In genomic region chr3:45597581-45597980, GRCh38 we compare ENCODE assay signal across 10 cellular contexts.
DNase-seq lines count a peak whose midpoint lies in the region; ATAC-seq, FAIRE-seq and TF ChIP-seq lines count a peak whose summit lies in the region.
"Had no signal": no experiment of that assay in that cellular context is flagged by ENCODE, and none has a peak within 500 bp of the region (broad histone marks: within the 10 kb centered on the region; RNA-seq: fewer than 3 reads in every experiment).

No MANE protein-coding gene starts in this region.

- H3K27ac ChIP-seq in mucosa of rectum (ENCODE audit: low read depth in 2 of 2, low read length in 2 of 2), result peak overlapping the region in 1 of 2 donors; percentile 2

- FAIRE-seq in D721Med (lab: Jason Lieb, UNC), result no peak

- no peak for TF ChIP-seq POLR2A in erythroblast (IDR thresholded peaks at IDR 0.05; ENCODE audit: low read length)

- H3K4me3 ChIP-seq in mucosa of rectum (ENCODE audit: low read length in 2 of 2), result peak overlapping the region; percentile 26 to 88

- H3K36me3 Mint-ChIP-seq in stimulated activated naive CD8-positive, alpha-beta T cell treated with anti-CD3 and anti-CD28 coated beads, Interleukin-15, Interleukin-2, amounts not matched to agents 100 ng/mL and 50 ng/mL, for 24 hours (ENCODE audit: low read depth), result peaks cover 26% of the 10 kb centered on the region
- peaks cover 33% of the 10 kb centered on the region for H3K36me3 Mint-ChIP-seq in activated naive CD8-positive, alpha-beta T cell treated with anti-CD3 and anti-CD28 coated beads, Interleukin-2, amount 50 U/mL, for 24 hours (ENCODE audit: low read depth)

- peaks cover 60 to 62% of the 10 kb centered on the region in 2 donors for H3K4me1 ChIP-seq in mucosa of rectum (ENCODE audit: control insufficient read depth in 2 of 2, insufficient read depth in 2 of 2, low read length in 2 of 2)

- H3K4me3 Mint-ChIP-seq in stimulated activated naive CD8-positive, alpha-beta T cell treated with anti-CD3 and anti-CD28 coated beads, Interleukin-15, Interleukin-2, amounts not matched to agents 100 ng/mL and 50 ng/mL, for 24 hours, result peak overlapping the region; percentile 85
- H3K4me3 Mint-ChIP-seq in activated naive CD8-positive, alpha-beta T cell treated with anti-CD3 and anti-CD28 coated beads, Interleukin-2, amount 50 U/mL, for 24 hours, result peak overlapping the region; percentile 88

- no peaks in the 10 kb centered on the region for H3K9me3 ChIP-seq in mucosa of rectum (ENCODE audit: control insufficient read depth in 2 of 2, low read length in 2 of 2)

- H3K9me3 Mint-ChIP-seq in stimulated activated naive CD8-positive, alpha-beta T cell treated with anti-CD3 and anti-CD28 coated beads, Interleukin-15, Interleukin-2, amounts not matched to agents 100 ng/mL and 50 ng/mL, for 24 hours, result no peaks in the 10 kb centered on the region
- no peaks in the 10 kb centered on the region for H3K9me3 Mint-ChIP-seq in activated naive CD8-positive, alpha-beta T cell treated with anti-CD3 and anti-CD28 coated beads, Interleukin-2, amount 50 U/mL, for 24 hours

- no peaks in the 10 kb centered on the region for H3K27me3 ChIP-seq in mucosa of rectum (ENCODE audit: control insufficient read depth in 2 of 2, insufficient read depth in 2 of 2, low read length in 2 of 2)

- no peaks in the 10 kb centered on the region for H3K27me3 Mint-ChIP-seq in stimulated activated naive CD8-positive, alpha-beta T cell treated with anti-CD3 and anti-CD28 coated beads, Interleukin-15, Interleukin-2, amounts not matched to agents 100 ng/mL and 50 ng/mL, for 24 hours
- H3K27me3 Mint-ChIP-seq in activated naive CD8-positive, alpha-beta T cell treated with anti-CD3 and anti-CD28 coated beads, Interleukin-2, amount 50 U/mL, for 24 hours, result no peaks in the 10 kb centered on the region

- no peak for TF ChIP-seq CTCF in D721Med (IDR thresholded peaks at IDR 0.05; ENCODE audit: insufficient read depth, missing control alignments)

- peaks cover 68% of the 10 kb centered on the region for H3K4me1 Mint-ChIP-seq in stimulated activated naive CD8-positive, alpha-beta T cell treated with anti-CD3 and anti-CD28 coated beads, Interleukin-15, Interleukin-2, amounts not matched to agents 100 ng/mL and 50 ng/mL, for 24 hours (ENCODE audit: low read depth)
- peaks cover 64% of the 10 kb centered on the region for H3K4me1 Mint-ChIP-seq in activated naive CD8-positive, alpha-beta T cell treated with anti-CD3 and anti-CD28 coated beads, Interleukin-2, amount 50 U/mL, for 24 hours

- no peak for ATAC-seq in stimulated activated naive CD8-positive, alpha-beta T cell treated with anti-CD3 and anti-CD28 coated beads, Interleukin-15, Interleukin-2, amounts not matched to agents 100 U/mL and 50 U/mL, for 24 hours
- no peak for ATAC-seq in activated naive CD8-positive, alpha-beta T cell treated with anti-CD3 and anti-CD28 coated beads, Interleukin-2, amount 50 U/mL, for 24 hours
- ATAC-seq: HCT116 had no signal

- H3K9ac ChIP-seq in mucosa of rectum (ENCODE audit: low read depth in 1 of 2, low read length in 2 of 2), result peak overlapping the region; percentile 28 to 35

- no peak for DNase-seq in stimulated activated naive CD8-positive, alpha-beta T cell treated with anti-CD3 and anti-CD28 coated beads, Interleukin-15, Interleukin-2, amounts not matched to agents 100 U/mL and 50 U/mL, for 24 hours
- DNase-seq in activated naive CD8-positive, alpha-beta T cell treated with anti-CD3 and anti-CD28 coated beads, Interleukin-2, amount 50 U/mL, for 24 hours, result no peak
- DNase-seq in GM03348 (ENCODE audit: low spot score) (no peak), D721Med (ENCODE audit: insufficient read length, low spot score) (no peak), HK-2 (ENCODE audit: unreplicated experiment) (no peak), erythroblast (lab: John Stamatoyannopoulos, UW) (no peak)
- DNase-seq: NCI-H1105 treated with DMSO at 0.1 percent for 48 hours had no signal

- peak overlapping the region; percentile 74 for H3K27ac Mint-ChIP-seq in stimulated activated naive CD8-positive, alpha-beta T cell treated with anti-CD3 and anti-CD28 coated beads, Interleukin-15, Interleukin-2, amounts not matched to agents 100 ng/mL and 50 ng/mL, for 24 hours
- H3K27ac Mint-ChIP-seq in activated naive CD8-positive, alpha-beta T cell treated with anti-CD3 and anti-CD28 coated beads, Interleukin-2, amount 50 U/mL, for 24 hours, result peak overlapping the region; percentile 30

- peaks cover 4 to 7% of the 10 kb centered on the region in 2 donors for H3K36me3 ChIP-seq in mucosa of rectum (ENCODE audit: control insufficient read depth in 2 of 2, insufficient read depth in 2 of 2, low read length in 2 of 2)
